31 cellular contexts compared by ENCODE assay signal in genomic region chr4:106371166-106371565, GRCh38. TPM values are rescaled to one million over a fixed set of nuclear protein-coding genes. Genes with fewer than 3 reads are reported as not detected.
"Had no signal": no experiment of that assay in that cellular context is flagged by ENCODE, and none has a peak within 500 bp of the region (broad histone marks: within the 10 kb centered on the region; RNA-seq: fewer than 3 reads in every experiment).

No MANE protein-coding gene starts in this region.

- ATAC-seq: activated CD8-positive, alpha-beta T cell treated with anti-CD3 and anti-CD28 coated beads for 36 hours; activated naive CD4-positive, alpha-beta T cell treated with anti-CD3 and anti-CD28 coated beads, Interleukin-2, amount 50 U/mL, for 72 hours; left cardiac atrium; natural killer cell treated with Interleukin-12 subunit alpha and Interleukin-12 subunit beta and Interleukin-15 and Interleukin-18, amount 100 ng/mL, for 72 hours; right cardiac atrium; T-helper 17 cell; WTC11 had no signal

- H3K4me3 ChIP-seq: tibial nerve had no signal

- H3K27ac ChIP-seq: epithelial cell of prostate, tibial nerve had no signal

- H3K27me3 ChIP-seq: tibial nerve had no signal

- DNase-seq: activated CD4-positive, alpha-beta T cell treated with anti-CD3 and anti-CD28 coated beads for 1 hour; activated CD4-positive, alpha-beta T cell treated with anti-CD3 and anti-CD28 coated beads, Interleukin-2, amount 10 ng/mL, durations not matched to agents 7 days and 5 days; activated CD8-positive, alpha-beta T cell treated with anti-CD3 and anti-CD28 coated beads for 36 hours; activated T-cell treated with anti-CD3 and anti-CD28 coated beads, Interleukin-2, amount 50 U/mL, for 48 hours; anterior cingulate cortex; dermis blood vessel endothelial cell; effector CD8-positive, alpha-beta T cell; head of caudate nucleus; hippocampal formation; left cardiac atrium; midbrain; right cardiac atrium; stimulated activated CD4-positive, alpha-beta T cell treated with anti-CD3 and anti-CD28 coated beads, Interleukin-2, amount 100 ng/mL, for 48 hours; stimulated activated naive CD4-positive, alpha-beta T cell treated with Interleukin-2 at 50 U/mL for 16 hours; T-helper 17 cell; T1000 had no signal

- H3K9me3 ChIP-seq: tibial nerve had no signal

- H3K36me3 ChIP-seq: tibial nerve had no signal

- FAIRE-seq: colon, endometrium, keratinocyte, urothelium cell line had no signal

RNA-seq across cellular contexts. Expression of gene GIMD1, which starts 2.6 kb away (rescaled TPM):
- total RNA-seq: activated CD4-positive, alpha-beta T cell treated with anti-CD3 and anti-CD28 coated beads, Interleukin-2, amount 10 ng/mL, durations not matched to agents 7 days and 5 days; activated CD8-positive, alpha-beta T cell treated with anti-CD3 and anti-CD28 coated beads for 36 hours; activated naive CD4-positive, alpha-beta T cell treated with anti-CD3 and anti-CD28 coated beads, Interleukin-2, amount 50 U/mL, for 72 hours; activated T-helper 2 cell treated with anti-CD3 and anti-CD28 coated beads, Interferon-gamma antibody, Interleukin-2, Interleukin-4, amounts not matched to agents 10 μg/mL and 5 μg/mL and 100 μg/mL, durations not matched to agents 14 hours and 24 hours and 36 hours; dermis blood vessel endothelial cell; fibroblast of lung; left cardiac atrium; liver; natural killer cell treated with Interleukin-12 subunit alpha and Interleukin-12 subunit beta and Interleukin-15 and Interleukin-18, amount 100 ng/mL, for 72 hours; omental fat pad; right cardiac atrium; T-helper 17 cell; temporal lobe; tibial nerve; WTC11 had no signal
- polyA plus RNA-seq: adipose tissue, fibroblast of lung, keratinocyte, liver, right cardiac atrium had no signal
